Comparison of ENCODE assay signal across 8 cellular contexts in genomic region chr3:72288955-72289707, GRCh38.
A peak's percentile ranks its signal among the peaks of the same experiment; 100 is the strongest.
DNase-seq lines count a peak whose midpoint lies in the region; ATAC-seq and TF ChIP-seq lines count a peak whose summit lies in the region.

No MANE protein-coding gene starts in this region.

- TF ChIP-seq CTCF in CD14-positive monocyte (IDR thresholded peaks at IDR 0.05) (no peak), vagina (IDR thresholded peaks at IDR 0.05) (no peak)

- peaks cover 19% of the 10 kb centered on the region for H3K4me1 Mint-ChIP-seq in CD14-positive monocyte

- ATAC-seq in GM19395 (IDR thresholded peaks at IDR 0.05; ENCODE audit: unreplicated experiment): peak; percentile 79

- TF ChIP-seq POLR2A in vagina (IDR thresholded peaks at IDR 0.05): no peak

- peak overlapping the region; percentile 82 to 94 for H3K4me3 Mint-ChIP-seq in CD14-positive monocyte

- H3K4me3 ChIP-seq in vagina: peak overlapping the region; percentile 9 to 14

- intact Hi-C loops in CD14-positive monocyte (cut with micrococcal nuclease) (no loop called here), vagina (cut with DNase I) (no loop called here)

- DNase-seq in CD14-positive monocyte (ENCODE audit: low spot score): no peak
- peak; percentile 47 for DNase-seq in RPMI8226
- peak; percentile 69 for DNase-seq in ecto neural progenitor cell (ENCODE audit: low spot score)
- peak; percentile 45 for DNase-seq in mucosa of gallbladder (ENCODE audit: low spot score)
- DNase-seq in vagina (ENCODE audit: extremely low spot score in 2 of 2): no peak
- DNase-seq in HuH-7.5 (ENCODE audit: low spot score): no peak
- DNase-seq in GOT3 (lab: John Stamatoyannopoulos, UW): no peak

- H3K4me1 ChIP-seq in vagina: peaks cover 19% of the 10 kb centered on the region

- H3K27me3 Mint-ChIP-seq in CD14-positive monocyte (ENCODE audit: low read depth in 3 of 3): peaks cover 14 to 37% (median 21%) of the 10 kb centered on the region in 3 donors

- H3K27me3 ChIP-seq in vagina: no peaks in the 10 kb centered on the region

- H3K27ac Mint-ChIP-seq in CD14-positive monocyte: peak overlapping the region in 6 of 7 donors; percentile 26 to 82 (median 68)

- H3K9me3 ChIP-seq in vagina: no peaks in the 10 kb centered on the region

- H3K36me3 Mint-ChIP-seq in CD14-positive monocyte: no peaks in the 10 kb centered on the region

- peaks cover 0 to 3% (median 0%) of the 10 kb centered on the region in 7 donors for H3K9me3 Mint-ChIP-seq in CD14-positive monocyte

- no peaks in the 10 kb centered on the region for H3K36me3 ChIP-seq in vagina

- H3K27ac ChIP-seq in vagina: no peak overlapping the region

Comparison
In these comparisons a context has a peak if more than half of its experiments do, and no peak if none do; other contexts are left out.
1. DNase-seq: peak in RPMI8226 (single experiment), ecto neural progenitor cell (single experiment) and mucosa of gallbladder (single experiment); none in CD14-positive monocyte (single experiment), vagina (0 of 2), HuH-7.5 (single experiment) and GOT3 (single experiment).